13 cellular contexts compared by ENCODE assay signal in genomic region chr5:83265318-83265717, GRCh38.
A peak's percentile ranks its signal among the peaks of the same experiment; 100 is the strongest.
DNase-seq lines count a peak whose midpoint lies in the region; ATAC-seq, FAIRE-seq and TF ChIP-seq lines count a peak whose summit lies in the region.
"Had no signal": no experiment of that assay in that cellular context is flagged by ENCODE, and none has a peak within 500 bp of the region (broad histone marks: within the 10 kb centered on the region; RNA-seq: fewer than 3 reads in every experiment).

No MANE protein-coding gene starts in this region.

- peaks cover 0 to 3% (median 0%) of the 10 kb centered on the region in 9 donors for H3K9me3 Mint-ChIP-seq in naive thymus-derived CD8-positive, alpha-beta T cell
- H3K9me3 Mint-ChIP-seq: IgD-negative memory B cell had no signal

- no peaks in the 10 kb centered on the region for H3K36me3 ChIP-seq in suprapubic skin

- ATAC-seq in GM18519 (IDR thresholded peaks at IDR 0.05; ENCODE audit: low FRiP score, unreplicated experiment) = no peak
- no peak for ATAC-seq in naive thymus-derived CD8-positive, alpha-beta T cell

- no peaks in the 10 kb centered on the region for H3K27me3 ChIP-seq in suprapubic skin

- TF ChIP-seq EP300 in suprapubic skin (IDR thresholded peaks at IDR 0.05) = no peak

- no peak for TF ChIP-seq POLR2A in suprapubic skin (IDR thresholded peaks at IDR 0.05)

- H3K9me3 ChIP-seq in suprapubic skin = no peaks in the 10 kb centered on the region

- no peaks in the 10 kb centered on the region for H3K4me1 ChIP-seq in suprapubic skin

- 53% methylated on average over 2 of the region's 2 CpGs for WGBS in suprapubic skin

- peaks cover 0 to 5% (median under 1%) of the 10 kb centered on the region in 3 donors for H3K36me3 Mint-ChIP-seq in naive thymus-derived CD8-positive, alpha-beta T cell
- H3K36me3 Mint-ChIP-seq: IgD-negative memory B cell had no signal

- no peak overlapping the region for H3K4me3 Mint-ChIP-seq in naive thymus-derived CD8-positive, alpha-beta T cell
- H3K4me3 Mint-ChIP-seq: IgD-negative memory B cell had no signal

- POLR2A ChIA-PET in naive thymus-derived CD8-positive, alpha-beta T cell (lab: Charles Lee) = no interaction called here

- FAIRE-seq in colon (lab: Jason Lieb, UNC) (peak; percentile 55), urothelium cell line (lab: Jason Lieb, UNC) (no peak)

- H3K4me3 ChIP-seq in suprapubic skin = no peak overlapping the region

- no peak overlapping the region for H3K27ac Mint-ChIP-seq in naive thymus-derived CD8-positive, alpha-beta T cell
- H3K27ac Mint-ChIP-seq: IgD-negative memory B cell had no signal

- H3K4me1 Mint-ChIP-seq in naive thymus-derived CD8-positive, alpha-beta T cell = no peaks in the 10 kb centered on the region
- H3K4me1 Mint-ChIP-seq: IgD-negative memory B cell had no signal

- no peak for TF ChIP-seq CTCF in suprapubic skin (IDR thresholded peaks at IDR 0.05)

- no peak overlapping the region for H3K27ac ChIP-seq in suprapubic skin

- DNase-seq in NCI-H345 (lab: John Stamatoyannopoulos, UW) (peak; percentile 15), NCI-H345 treated with DMSO at 0.1 percent for 48 hours (lab: John Stamatoyannopoulos, UW; ENCODE audit: unreplicated experiment) (no peak), NCI-H748 (lab: John Stamatoyannopoulos, UW; ENCODE audit: unreplicated experiment) (peak; percentile 93), urothelium cell line (ENCODE audit: low spot score) (peak; percentile 4), suprapubic skin (ENCODE audit: low spot score in 2 of 2) (no peak)
- DNase-seq in naive thymus-derived CD8-positive, alpha-beta T cell = no peak
- DNase-seq: aorta; islet precursor cell; stimulated activated CD4-positive, alpha-beta T cell treated with anti-CD3 and anti-CD28 coated beads, Interleukin-12 subunit alpha, Interleukin-12 subunit beta, amount 100 ng/mL, for 4 hours; T-helper 9 cell had no signal

- no peaks in the 10 kb centered on the region for H3K27me3 Mint-ChIP-seq in naive thymus-derived CD8-positive, alpha-beta T cell
- H3K27me3 Mint-ChIP-seq: IgD-negative memory B cell had no signal

Comparison
In these comparisons a context has a peak if more than half of its experiments do, and no peak if none do; other contexts are left out.
1. DNase-seq: peak in NCI-H345 (single experiment), NCI-H748 (single experiment) and urothelium cell line (single experiment); none in NCI-H345 treated with DMSO at 0.1 percent for 48 hours (single experiment), suprapubic skin (0 of 2) and naive thymus-derived CD8-positive, alpha-beta T cell (0 of 10).